Comparison of ENCODE assay signal across 22 cellular contexts in the genomic region with DNA sequence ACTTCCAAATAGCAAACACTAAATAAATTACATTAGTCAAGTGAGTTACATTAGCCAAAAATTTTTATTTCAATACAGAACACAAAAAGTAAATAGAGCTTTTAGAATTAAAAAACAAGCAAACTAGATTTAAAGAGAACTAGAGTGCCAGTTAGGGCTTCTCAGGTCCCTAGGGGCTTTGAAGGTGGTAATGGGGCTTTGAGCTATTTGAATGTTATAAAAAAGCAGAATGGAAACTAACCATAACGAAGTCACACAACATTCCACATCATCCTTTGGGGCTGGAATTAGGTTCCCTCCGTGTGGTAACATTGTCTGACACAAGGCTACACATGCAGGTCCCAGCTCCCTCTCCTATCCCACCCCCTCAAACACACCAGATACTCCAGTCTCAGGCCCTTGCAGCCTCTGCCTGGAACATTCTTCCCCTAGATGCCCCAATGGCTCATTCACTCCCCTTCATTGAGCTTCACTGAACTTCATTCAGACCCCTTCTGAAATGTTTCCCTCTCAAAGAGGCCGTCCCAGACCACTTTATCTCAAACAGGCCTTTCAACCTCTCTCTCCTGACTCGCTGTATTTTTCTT.
DNase-seq lines count a peak whose midpoint lies in the region; ATAC-seq, FAIRE-seq and TF ChIP-seq lines count a peak whose summit lies in the region.
"Had no signal": no experiment of that assay in that cellular context is flagged by ENCODE, and none has a peak within 500 bp of the region (broad histone marks: within the 10 kb centered on the region; RNA-seq: fewer than 3 reads in every experiment).

No MANE protein-coding gene starts in this region.

- H3K9me3 Mint-ChIP-seq in activated naive CD4-positive, alpha-beta T cell treated with anti-CD3 and anti-CD28 coated beads, Interleukin-2, amount 50 U/mL, for 24 hours = no peaks in the 10 kb centered on the region
- H3K9me3 Mint-ChIP-seq in stimulated activated memory B cell treated with anti-CD40 and anti-IgM and Interleukin-4, amounts not matched to agents 10 μg/mL and 1 μg/mL and 100 μg/mL, for 72 hours = no peaks in the 10 kb centered on the region

- no peak overlapping the region for H3K4me3 Mint-ChIP-seq in activated naive CD4-positive, alpha-beta T cell treated with anti-CD3 and anti-CD28 coated beads, Interleukin-2, amount 50 U/mL, for 24 hours
- H3K4me3 Mint-ChIP-seq in stimulated activated memory B cell treated with anti-CD40 and anti-IgM and Interleukin-4, amounts not matched to agents 10 μg/mL and 1 μg/mL and 100 μg/mL, for 72 hours = peak overlapping the region; percentile 49
- H3K4me3 Mint-ChIP-seq: activated CD4-positive, alpha-beta T cell treated with anti-CD3 and anti-CD28 coated beads for 36 hours had no signal

- no peaks in the 10 kb centered on the region for H3K79me2 ChIP-seq in OCI-LY1 (ENCODE audit: insufficient read depth, low read length)

- H3K36me3 ChIP-seq in OCI-LY1 (ENCODE audit: insufficient read depth, low read length) = no peaks in the 10 kb centered on the region
- H3K36me3 ChIP-seq: thoracic aorta had no signal

- H3K4me3 ChIP-seq in OCI-LY1 (ENCODE audit: low read depth, low read length, poor library complexity, severe bottlenecking) (no peak overlapping the region), choroid plexus epithelial cell (ENCODE audit: low read depth, low read length) (no peak overlapping the region)
- H3K4me3 ChIP-seq: thoracic aorta had no signal

- peaks cover 81% of the 10 kb centered on the region for H3K4me1 ChIP-seq in OCI-LY1 (ENCODE audit: insufficient read depth, low read length, severe bottlenecking)

- H3K36me3 Mint-ChIP-seq in activated naive CD4-positive, alpha-beta T cell treated with anti-CD3 and anti-CD28 coated beads, Interleukin-2, amount 50 U/mL, for 24 hours = peaks cover 13% of the 10 kb centered on the region
- peaks cover 10% of the 10 kb centered on the region for H3K36me3 Mint-ChIP-seq in stimulated activated memory B cell treated with anti-CD40 and anti-IgM and Interleukin-4, amounts not matched to agents 10 μg/mL and 1 μg/mL and 100 μg/mL, for 72 hours

- no peak for DNase-seq in activated naive CD4-positive, alpha-beta T cell treated with anti-CD3 and anti-CD28 coated beads, Interleukin-2, amount 50 U/mL, for 16 hours
- DNase-seq in choroid plexus epithelial cell (ENCODE audit: low read depth) = peak; percentile 34
- DNase-seq in H54 (ENCODE audit: insufficient read length, low spot score) = no peak
- DNase-seq in hippocampal formation (lab: John Stamatoyannopoulos, UW) = no peak
- DNase-seq: activated CD4-positive, alpha-beta T cell treated with anti-CD3 and anti-CD28 coated beads for 36 hours; cortex of kidney; DND-41; H7; kidney; mesendoderm; NCI-H1092; NCI-H524 treated with DMSO at 0.1 percent for 48 hours; OCI-M1; T-helper 9 cell had no signal

- TF ChIP-seq CTCF in OCI-LY1 (IDR thresholded peaks at IDR 0.05; ENCODE audit: low read length) (no peak), choroid plexus epithelial cell (conservative IDR thresholded peaks at IDR 0.05; ENCODE audit: low read depth, low read length) (no peak)

- no peaks in the 10 kb centered on the region for H3K9me3 ChIP-seq in OCI-LY1 (ENCODE audit: low read length)
- H3K9me3 ChIP-seq: thoracic aorta had no signal

- H3K9ac ChIP-seq in OCI-LY1 (ENCODE audit: low read length) = peak overlapping the region; percentile 24; the same call in 1 of the 2 replicates

- H3K27me3 Mint-ChIP-seq in activated naive CD4-positive, alpha-beta T cell treated with anti-CD3 and anti-CD28 coated beads, Interleukin-2, amount 50 U/mL, for 24 hours = no peaks in the 10 kb centered on the region
- H3K27me3 Mint-ChIP-seq in stimulated activated memory B cell treated with anti-CD40 and anti-IgM and Interleukin-4, amounts not matched to agents 10 μg/mL and 1 μg/mL and 100 μg/mL, for 72 hours = no peaks in the 10 kb centered on the region
- H3K27me3 Mint-ChIP-seq: activated CD4-positive, alpha-beta T cell treated with anti-CD3 and anti-CD28 coated beads for 36 hours had no signal

- H3K27me3 ChIP-seq in OCI-LY1 (ENCODE audit: insufficient read depth, low read length) = no peaks in the 10 kb centered on the region

- no peak for FAIRE-seq in H54 (lab: Jason Lieb, UNC)
- FAIRE-seq: A204.1, endothelial cell of umbilical vein, kidney had no signal

- peak overlapping the region; percentile 34 for H3K4me2 ChIP-seq in OCI-LY1 (ENCODE audit: low read length)

- no peak for TF ChIP-seq POLR2A in H54 (IDR thresholded peaks at IDR 0.05; ENCODE audit: low read depth, low read length)

- peak overlapping the region; percentile 83 for H3K27ac ChIP-seq in OCI-LY1 (ENCODE audit: low read depth, low read length, poor library complexity, severe bottlenecking)
- H3K27ac ChIP-seq: HL-60, thoracic aorta had no signal

- H3K9me2 ChIP-seq in OCI-LY1 (ENCODE audit: low read depth, low read length) = no peaks in the 10 kb centered on the region

- H3K4me1 Mint-ChIP-seq in activated naive CD4-positive, alpha-beta T cell treated with anti-CD3 and anti-CD28 coated beads, Interleukin-2, amount 50 U/mL, for 24 hours = peaks cover 29% of the 10 kb centered on the region
- H3K4me1 Mint-ChIP-seq in stimulated activated memory B cell treated with anti-CD40 and anti-IgM and Interleukin-4, amounts not matched to agents 10 μg/mL and 1 μg/mL and 100 μg/mL, for 72 hours = peaks cover 71% of the 10 kb centered on the region

- no peak overlapping the region for H2AFZ ChIP-seq in OCI-LY1 (ENCODE audit: low read length)

- 0 out of 2 replicates have a peak, but pooled peaks cover 3% of the 10 kb centered on the region for H3F3A ChIP-seq in OCI-LY1 (ENCODE audit: insufficient read depth, low read length)

- H3K27ac Mint-ChIP-seq in activated naive CD4-positive, alpha-beta T cell treated with anti-CD3 and anti-CD28 coated beads, Interleukin-2, amount 50 U/mL, for 24 hours = peak overlapping the region; percentile 1
- peak overlapping the region; percentile 67 for H3K27ac Mint-ChIP-seq in stimulated activated memory B cell treated with anti-CD40 and anti-IgM and Interleukin-4, amounts not matched to agents 10 μg/mL and 1 μg/mL and 100 μg/mL, for 72 hours
- H3K27ac Mint-ChIP-seq: activated CD4-positive, alpha-beta T cell treated with anti-CD3 and anti-CD28 coated beads for 36 hours had no signal

- peak; percentile 78 for ATAC-seq in stimulated activated memory B cell treated with anti-CD40 and anti-IgM and Interleukin-4, amounts not matched to agents 10 μg/mL and 1 μg/mL and 100 μg/mL, for 72 hours
- ATAC-seq in HG03457 (IDR thresholded peaks at IDR 0.05; ENCODE audit: unreplicated experiment) = no peak
- ATAC-seq: activated CD4-positive, alpha-beta T cell treated with anti-CD3 and anti-CD28 coated beads for 36 hours had no signal

- H4K20me1 ChIP-seq in OCI-LY1 (ENCODE audit: insufficient read depth, low read length) = no peaks in the 10 kb centered on the region
